In genomic region chr20:54477134-54477533, GRCh38 we compare ENCODE assay signal across 17 cellular contexts. TPM values are rescaled to one million over a fixed set of nuclear protein-coding genes. Genes with fewer than 3 reads are reported as not detected.
DNase-seq lines count a peak whose midpoint lies in the region; FAIRE-seq and TF ChIP-seq lines count a peak whose summit lies in the region.
"Had no signal": no experiment of that assay in that cellular context is flagged by ENCODE, and none has a peak within 500 bp of the region (broad histone marks: within the 10 kb centered on the region; RNA-seq: fewer than 3 reads in every experiment).

No MANE protein-coding gene starts in this region.

- no peak for TF ChIP-seq EP300 in esophagus muscularis mucosa (IDR thresholded peaks at IDR 0.05)

- H3K9me3 Mint-ChIP-seq in neural progenitor cell: peaks cover 7% of the 10 kb centered on the region

- H4K20me1 ChIP-seq in neural progenitor cell (ENCODE audit: low read depth): no peaks in the 10 kb centered on the region
- H4K20me1 ChIP-seq: BLaER1 treated with 17β-estradiol and CSF1 and Interleukin-3, amounts not matched to agents 10 nM and 100 nM had no signal

- no peaks in the 10 kb centered on the region for H3K27me3 Mint-ChIP-seq in neural progenitor cell (ENCODE audit: insufficient read depth, low read depth)

- no peak overlapping the region for H3K4ac ChIP-seq in neuronal stem cell (ENCODE audit: low read length)

- H3K4me2 ChIP-seq in neural progenitor cell (peak overlapping the region; percentile 95), neuronal stem cell (ENCODE audit: insufficient read depth, low read length, poor library complexity, severe bottlenecking) (no peak overlapping the region)
- H3K4me2 ChIP-seq: BLaER1 treated with 17β-estradiol and CSF1 and Interleukin-3, amounts not matched to agents 10 nM and 100 nM had no signal

- H3K36me3 Mint-ChIP-seq in neural progenitor cell: peaks cover 16% of the 10 kb centered on the region

- TF ChIP-seq POLR2A in esophagus muscularis mucosa (IDR thresholded peaks at IDR 0.05; ENCODE audit: low read depth): no peak

- H3K9ac ChIP-seq in HUES6 (ENCODE audit: low read length): no peak overlapping the region
- H3K9ac ChIP-seq in neural progenitor cell: no peak overlapping the region
- no peak overlapping the region for H3K9ac ChIP-seq in neuronal stem cell (ENCODE audit: low read depth, low read length, poor library complexity)
- H3K9ac ChIP-seq: BLaER1 treated with 17β-estradiol and CSF1 and Interleukin-3, amounts not matched to agents 10 nM and 100 nM had no signal

- H3K36me3 ChIP-seq in ACC112 (ENCODE audit: insufficient read depth, low read length): no peaks in the 10 kb centered on the region
- no peaks in the 10 kb centered on the region for H3K36me3 ChIP-seq in HUES6 (ENCODE audit: control insufficient read depth, insufficient read depth, low read length)
- no peaks in the 10 kb centered on the region for H3K36me3 ChIP-seq in esophagus muscularis mucosa
- no peaks in the 10 kb centered on the region for H3K36me3 ChIP-seq in neural progenitor cell
- H3K36me3 ChIP-seq in neuronal stem cell (replicated peaks in 1 of 2; ENCODE audit: control insufficient read depth in 2 of 2, insufficient read depth in 2 of 2, low read length in 2 of 2): no peaks in the 10 kb centered on the region
- H3K36me3 ChIP-seq: BLaER1 treated with 17β-estradiol and CSF1 and Interleukin-3, amounts not matched to agents 10 nM and 100 nM; brain microvascular endothelial cell; lower lobe of right lung; ovary; thyroid gland had no signal

- H2AFZ ChIP-seq in ACC112 (ENCODE audit: low read length, unreplicated experiment): peak overlapping the region; percentile 37
- no peak overlapping the region for H2AFZ ChIP-seq in neural progenitor cell (replicated peaks)
- H2AFZ ChIP-seq in neuronal stem cell (ENCODE audit: low read length): no peak overlapping the region

- no peak overlapping the region for H3K14ac ChIP-seq in neuronal stem cell (ENCODE audit: low read length)

- intact Hi-C loops in esophagus muscularis mucosa (cut with DNase I): no loop called here

- no peak for FAIRE-seq in HTR-8/SVneo (lab: Jason Lieb, UNC)

- H3K79me1 ChIP-seq in neuronal stem cell (ENCODE audit: low read depth, low read length): no peaks in the 10 kb centered on the region

- no peak overlapping the region for H3K18ac ChIP-seq in neuronal stem cell (ENCODE audit: low read length)

- H3K4me3 Mint-ChIP-seq in neural progenitor cell: peak overlapping the region; percentile 97

- H2BK12ac ChIP-seq in neuronal stem cell (ENCODE audit: low read length): no peak overlapping the region

- no peak overlapping the region for H4K8ac ChIP-seq in neuronal stem cell (ENCODE audit: low read depth, low read length)

- H4K91ac ChIP-seq in neuronal stem cell (ENCODE audit: low read depth, low read length, poor library complexity): no peak overlapping the region

- no peak overlapping the region for H3K23ac ChIP-seq in neuronal stem cell (ENCODE audit: low read depth, low read length, poor library complexity)

- no peak overlapping the region for H2BK5ac ChIP-seq in neuronal stem cell (ENCODE audit: low read length)

- no peak overlapping the region for H2BK15ac ChIP-seq in neuronal stem cell (ENCODE audit: low read length)

- WGBS in esophagus muscularis mucosa: 16% methylated on average over 3 of the region's 3 CpGs
- WGBS in neuronal stem cell (ENCODE audit: extremely low coverage in 2 of 2, insufficient read length in 2 of 2, insufficient replicate concordance in 1 of 2), 2 donors: no CpG with 5 or more reads among the region's 3 CpGs

- no peaks in the 10 kb centered on the region for H3K27me3 ChIP-seq in ACC112 (ENCODE audit: insufficient read depth, low read length)
- H3K27me3 ChIP-seq in HUES6 (ENCODE audit: control insufficient read depth, insufficient read depth, low read length): peaks cover 45% of the 10 kb centered on the region
- H3K27me3 ChIP-seq in esophagus muscularis mucosa: peaks cover 0 to 48% (median 8%) of the 10 kb centered on the region in 4 donors
- H3K27me3 ChIP-seq in neural progenitor cell: peaks cover 49% of the 10 kb centered on the region
- peaks cover 3 to 41% (median 16%) of the 10 kb centered on the region in 3 experiments for H3K27me3 ChIP-seq in neuronal stem cell (ENCODE audit: control insufficient read depth in 3 of 3, insufficient read depth in 3 of 3, low read depth in 1 of 3, low read length in 3 of 3)
- H3K27me3 ChIP-seq: BLaER1 treated with 17β-estradiol and CSF1 and Interleukin-3, amounts not matched to agents 10 nM and 100 nM; ovary; thyroid gland had no signal

- DNase-seq in esophagus muscularis mucosa (ENCODE audit: extremely low spot score) (no peak), neural progenitor cell (ENCODE audit: low spot score) (no peak), neuronal stem cell (ENCODE audit: low spot score) (no peak), NCI-H82 (lab: John Stamatoyannopoulos, UW) (no peak), HTR-8/SVneo (ENCODE audit: insufficient read length, low spot score) (no peak)
- DNase-seq in effector CD4-positive, alpha-beta T cell: no peak
- DNase-seq: brain microvascular endothelial cell, DMS79 treated with DMSO at 0.1 percent for 48 hours, lower lobe of right lung, NCI-H2081, NCI-H748 treated with DMSO at 0.1 percent for 48 hours, ovary, RPMI8226 had no signal

- H2BK120ac ChIP-seq in neuronal stem cell (ENCODE audit: low read depth, low read length): no peak overlapping the region

- no peaks in the 10 kb centered on the region for H3K9me3 ChIP-seq in HUES6 (ENCODE audit: control insufficient read depth, insufficient read depth, low read depth, low read length)
- no peaks in the 10 kb centered on the region for H3K9me3 ChIP-seq in esophagus muscularis mucosa
- H3K9me3 ChIP-seq in neural progenitor cell (ENCODE audit: low read depth): no peaks in the 10 kb centered on the region
- no peaks in the 10 kb centered on the region for H3K9me3 ChIP-seq in neuronal stem cell (replicated peaks in 1 of 2; ENCODE audit: control insufficient read depth in 2 of 2, insufficient read depth in 1 of 2, low read depth in 1 of 2, low read length in 2 of 2)
- H3K9me3 ChIP-seq: lower lobe of right lung, ovary, thyroid gland had no signal

- peaks cover 43% of the 10 kb centered on the region for H3K4me1 Mint-ChIP-seq in neural progenitor cell

- H3K27ac Mint-ChIP-seq in neural progenitor cell: peak overlapping the region; percentile 33

- H3K79me2 ChIP-seq in ACC112 (ENCODE audit: control insufficient read depth, insufficient read depth, low read length, unreplicated experiment) (peaks cover 7% of the 10 kb centered on the region), neural progenitor cell (ENCODE audit: low read depth) (no peaks in the 10 kb centered on the region)

- H3K27ac ChIP-seq in ACC112 (ENCODE audit: low read depth, low read length) (no peak overlapping the region), HUES6 (ENCODE audit: low read depth, low read length) (no peak overlapping the region), esophagus muscularis mucosa (replicated peaks in 1 of 4) (no peak overlapping the region), neural progenitor cell (no peak overlapping the region), neuronal stem cell (replicated peaks; ENCODE audit: low read length) (no peak overlapping the region)
- H3K27ac ChIP-seq: BLaER1 treated with 17β-estradiol and CSF1 and Interleukin-3, amounts not matched to agents 10 nM and 100 nM; brain microvascular endothelial cell; lower lobe of right lung; ovary had no signal

- TF ChIP-seq CTCF in esophagus muscularis mucosa (IDR thresholded peaks at IDR 0.05) (no peak), neural progenitor cell (IDR thresholded peaks at IDR 0.05) (no peak)

- H3F3A ChIP-seq in neural progenitor cell (ENCODE audit: low read depth): peaks cover 16% of the 10 kb centered on the region

- H3K4me3 ChIP-seq in ACC112 (ENCODE audit: low read depth, low read length) (peak overlapping the region; percentile 88), HUES6 (ENCODE audit: low read depth, low read length) (peak overlapping the region; percentile 93; the same call in 1 of the 2 replicates), esophagus muscularis mucosa (peak overlapping the region in 3 of 4 donors; percentile 56 to 60 (median 59)), neural progenitor cell (peak overlapping the region; percentile 79), neuronal stem cell (ENCODE audit: low read length in 2 of 2) (no peak overlapping the region)
- H3K4me3 ChIP-seq: BLaER1 treated with 17β-estradiol and CSF1 and Interleukin-3, amounts not matched to agents 10 nM and 100 nM had no signal

- no peak overlapping the region for H2AK5ac ChIP-seq in neuronal stem cell (ENCODE audit: low read depth, low read length)

- H3K4me1 ChIP-seq in ACC112 (ENCODE audit: control insufficient read depth, insufficient read depth, low read length, unreplicated experiment) (peaks cover 13% of the 10 kb centered on the region), HUES6 (ENCODE audit: control insufficient read depth, insufficient read depth, low read length) (peaks cover 12% of the 10 kb centered on the region), esophagus muscularis mucosa (peaks cover 4 to 26% (median 17%) of the 10 kb centered on the region in 4 donors), neural progenitor cell (peaks cover 20% of the 10 kb centered on the region), neuronal stem cell (ENCODE audit: control insufficient read depth in 2 of 2, insufficient read depth in 1 of 2, low read depth in 1 of 2, low read length in 2 of 2) (peaks cover 11 to 12% of the 10 kb centered on the region in 2 donors)
- H3K4me1 ChIP-seq: BLaER1 treated with 17β-estradiol and CSF1 and Interleukin-3, amounts not matched to agents 10 nM and 100 nM had no signal

RNA-seq across cellular contexts. Expression of gene DOK5, which starts 1.7 kb away (rescaled TPM):
- total RNA-seq in esophagus muscularis mucosa: 1 to 10 TPM in 1 of 4 donors, under 1 TPM in 3; 0.32 to 1.5 (median 0.79) TPM
- total RNA-seq in neural progenitor cell (ENCODE audit: low replicate concordance): 3.0 and 3.1 TPM in 2 replicates
- 1.9 TPM for polyA plus RNA-seq in neuronal stem cell (2013, experiment 1 of 2)
- 2.1 TPM for polyA plus RNA-seq in neuronal stem cell (2013, experiment 2 of 2)

Comparison
In these comparisons a context has a peak if more than half of its experiments do, and no peak if none do; other contexts are left out.
1. H3K4me3 ChIP-seq: peak in ACC112 (single experiment), HUES6 (single experiment), esophagus muscularis mucosa (3 of 4) and neural progenitor cell (single experiment); none in neuronal stem cell (0 of 2).